20 cellular contexts compared by ENCODE assay signal in the genomic region with DNA sequence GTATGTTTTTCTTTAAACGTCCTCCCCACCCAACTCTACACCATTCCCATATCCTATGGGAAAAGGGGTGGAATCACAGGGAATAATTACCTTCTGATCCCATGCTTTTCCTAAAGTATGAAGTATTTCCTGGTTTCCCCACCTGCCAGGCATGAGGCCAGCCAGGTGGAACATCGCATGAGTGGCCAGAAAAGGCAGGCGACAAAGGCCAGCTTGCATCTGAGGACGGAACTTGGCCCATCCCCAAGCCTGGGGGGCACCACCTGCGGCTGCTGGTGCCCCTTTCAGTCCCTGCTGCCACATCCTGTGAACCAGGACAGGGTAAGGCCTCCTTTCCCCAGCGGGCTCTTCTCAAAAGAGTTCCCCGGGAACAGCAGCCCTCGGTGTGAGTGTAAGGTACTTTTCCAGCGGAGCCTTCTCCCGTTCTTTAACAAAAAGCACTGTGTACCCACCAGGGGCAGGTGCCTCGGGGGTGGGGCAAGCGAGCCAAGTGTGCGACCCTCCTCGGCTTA. TPM values are rescaled to one million over a fixed set of nuclear protein-coding genes. Genes with fewer than 3 reads are reported as not detected.
DNase-seq lines count a peak whose midpoint lies in the region; FAIRE-seq and TF ChIP-seq lines count a peak whose summit lies in the region.
"Had no signal": no experiment of that assay in that cellular context is flagged by ENCODE, and none has a peak within 500 bp of the region (broad histone marks: within the 10 kb centered on the region; RNA-seq: fewer than 3 reads in every experiment).

No MANE protein-coding gene starts in this region.

- H3K36me3 ChIP-seq in H1 (ENCODE audit: control insufficient read depth in 2 of 4, insufficient read depth in 4 of 4, low read length in 3 of 4) (no peaks in the 10 kb centered on the region), osteoblast (ENCODE audit: insufficient read depth, low read length) (no peaks in the 10 kb centered on the region)
- H3K36me3 ChIP-seq: transverse colon had no signal

- 0 out of 2 replicates have a peak overlapping the region, but pooled peaks have one; percentile 29 for H2BK15ac ChIP-seq in H1 (ENCODE audit: low read length)

- no peak overlapping the region for H3K9ac ChIP-seq in H1 (replicated peaks in 1 of 4; ENCODE audit: extremely low read depth in 1 of 4, low read depth in 3 of 4, low read length in 3 of 4)

- H3K79me2 ChIP-seq in H1 (ENCODE audit: control insufficient read depth in 1 of 2, insufficient read depth in 2 of 2, low read length in 2 of 2) = no peaks in the 10 kb centered on the region
- H3K79me2 ChIP-seq in osteoblast (ENCODE audit: insufficient read depth, low read length) = no peaks in the 10 kb centered on the region

- no peak overlapping the region for H3K14ac ChIP-seq in H1 (ENCODE audit: insufficient read length)

- H3K9me3 ChIP-seq in H1 (ENCODE audit: insufficient read depth in 2 of 2, low read depth in 1 of 2, low read length in 1 of 2) (no peaks in the 10 kb centered on the region), osteoblast (ENCODE audit: low read depth, low read length) (no peaks in the 10 kb centered on the region)
- H3K9me3 ChIP-seq: transverse colon had no signal

- TF ChIP-seq RAD21 in Ishikawa (IDR thresholded peaks at IDR 0.05; ENCODE audit: low read depth) = no peak
- TF ChIP-seq RAD21 in H1 (IDR thresholded peaks at IDR 0.05 in 1 of 2, conservative IDR thresholded peaks at IDR 0.05 in 1 of 2; ENCODE audit: low read depth in 2 of 2, low read length in 2 of 2) = no peak

- H2AK5ac ChIP-seq in H1 (ENCODE audit: low read depth, low read length) = no peak overlapping the region

- POLR2A ChIA-PET in H1 (lab: Charles Lee; ENCODE audit: partially characterized antibody) = interaction anchor here (0.7 kb wide), 1 partner anchor 19 kb away, joined by 3 read pairs; no protein-coding TSS in a partner anchor

- H3K27ac ChIP-seq in H1 (ENCODE audit: low read depth, low read length) (no peak overlapping the region), osteoblast (ENCODE audit: low read depth, low read length) (no peak overlapping the region)
- H3K27ac ChIP-seq: transverse colon, VCaP had no signal

- no peak overlapping the region for H2BK5ac ChIP-seq in H1 (ENCODE audit: low read depth, low read length)

- H3K79me1 ChIP-seq in H1 (ENCODE audit: low read depth, low read length) = no peaks in the 10 kb centered on the region

- H3K23ac ChIP-seq in H1 (ENCODE audit: insufficient read length) = no peak overlapping the region

- H4K91ac ChIP-seq in H1 (replicated peaks; ENCODE audit: insufficient read length, low read length) = no peak overlapping the region

- peak; percentile 81 for DNase-seq in DMS53 (lab: John Stamatoyannopoulos, UW)
- DNase-seq in H1 (ENCODE audit: low read depth in 1 of 2, low spot score in 2 of 2) = no peak
- DNase-seq in osteoblast (ENCODE audit: insufficient read length, low spot score, missing footprints) = peak; percentile 61
- DNase-seq in NCI-H446 (lab: John Stamatoyannopoulos, UW) = no peak
- DNase-seq in activated effector memory CD4-positive, alpha-beta T cell treated with Interleukin-2 at 50 U/mL for 16 hours = no peak
- DNase-seq in GM19240 (ENCODE audit: insufficient read length, low spot score) = no peak
- DNase-seq: activated CD4-positive, alpha-beta memory T cell treated with anti-CD3 and anti-CD28 coated beads for 36 hours; naive thymus-derived CD4-positive, alpha-beta T cell; NCI-H1930; NCI-H774; PC-3; transverse colon had no signal

- H2BK20ac ChIP-seq in H1 (ENCODE audit: low read length) = no peak overlapping the region

- no peak overlapping the region for H3K4ac ChIP-seq in H1 (replicated peaks; ENCODE audit: insufficient read length, low read depth, low read length)

- no peak overlapping the region for H3K56ac ChIP-seq in H1 (replicated peaks; ENCODE audit: insufficient read length, low read depth, low read length)

- no peak overlapping the region for H4K5ac ChIP-seq in H1 (ENCODE audit: insufficient read length, low read depth, low read length)

- H3K4me3 ChIP-seq in H1 (ENCODE audit: extremely low read depth in 1 of 4, insufficient read depth in 2 of 4, low read depth in 3 of 4, low read length in 4 of 4) = peak overlapping the region; percentile 52 to 83 (median 59); a peak in 5 of 8 replicates
- no peak overlapping the region for H3K4me3 ChIP-seq in osteoblast (ENCODE audit: insufficient read depth, low read length)

- TF ChIP-seq EP300 in Ishikawa (IDR thresholded peaks at IDR 0.05; ENCODE audit: borderline replicate concordance) (peak; percentile 71; the same call in 1 of the 2 replicates), H1 (IDR thresholded peaks at IDR 0.05; ENCODE audit: borderline replicate concordance in 1 of 2, low read depth in 2 of 2, low read length in 2 of 2) (no peak)

- H2BK12ac ChIP-seq in H1 (ENCODE audit: low read depth, low read length) = no peak overlapping the region

- H4K20me1 ChIP-seq in H1 (replicated peaks in 1 of 2; ENCODE audit: control insufficient read depth in 1 of 2, insufficient read depth in 2 of 2, low read length in 2 of 2) (peaks cover 0 to 3% of the 10 kb centered on the region in 2 experiments), osteoblast (ENCODE audit: insufficient read depth, low read length) (no peaks in the 10 kb centered on the region)

- peaks cover 9% of the 10 kb centered on the region; the same call in 1 of the 2 replicates for H3K23me2 ChIP-seq in H1 (ENCODE audit: low read depth, low read length)

- no peak for FAIRE-seq in H1 (lab: Jason Lieb, UNC)
- FAIRE-seq: colon, G401.6, GM19239 had no signal

- peak overlapping the region; percentile 73 to 81 for H3K4me2 ChIP-seq in H1 (ENCODE audit: insufficient read depth in 1 of 2, low read depth in 2 of 2, low read length in 2 of 2)
- H3K4me2 ChIP-seq in osteoblast (ENCODE audit: insufficient read depth, low read length) = no peak overlapping the region

- H3K4me1 ChIP-seq in H1 (replicated peaks in 1 of 4; ENCODE audit: control insufficient read depth in 3 of 4, insufficient read depth in 4 of 4, low read length in 3 of 4) (peaks cover 0 to 21% (median 5%) of the 10 kb centered on the region in 4 experiments; a peak in 5 of 7 replicates), osteoblast (ENCODE audit: insufficient read depth, low read length) (no peaks in the 10 kb centered on the region)

- TF ChIP-seq CTCF in H1 (IDR thresholded peaks at IDR 0.05; ENCODE audit: control extremely low read depth in 1 of 3, insufficient read depth in 1 of 3, low read depth in 1 of 3, low read length in 3 of 3) (no peak), osteoblast (IDR thresholded peaks at IDR 0.05; ENCODE audit: extremely low read depth, low read depth, low read length) (no peak)

- H3K27me3 ChIP-seq in H1 (replicated peaks in 1 of 4; ENCODE audit: control insufficient read depth in 3 of 4, extremely low read depth in 1 of 4, insufficient read depth in 3 of 4, low read length in 3 of 4) (peaks cover 8 to 45% (median 28%) of the 10 kb centered on the region in 4 experiments), osteoblast (ENCODE audit: insufficient read depth, low read length) (no peaks in the 10 kb centered on the region)

- no peak overlapping the region for H2BK120ac ChIP-seq in H1 (replicated peaks; ENCODE audit: low read depth, low read length)

- H3K18ac ChIP-seq in H1 (ENCODE audit: extremely low read depth, low read length) = no peak overlapping the region

- 61% methylated on average over 14 of the region's 14 CpGs; no CpG with 5 or more reads in 1 of the 2 experiments for WGBS in H1 (ENCODE audit: extremely low coverage in 1 of 2, insufficient coverage in 1 of 2, insufficient read length in 1 of 2, insufficient replicate concordance in 2 of 2, low coverage in 1 of 2, low lambda C conversion rate in 2 of 2, missing lambda C conversion rate in 1 of 2), 2 experiments

- H4K8ac ChIP-seq in H1 (ENCODE audit: extremely low read depth, insufficient read depth, low read length) = 0 out of 2 replicates have a peak overlapping the region, but pooled peaks have one; percentile 65

- H2AFZ ChIP-seq in H1 (ENCODE audit: low read length) (no peak overlapping the region), osteoblast (ENCODE audit: low read length) (no peak overlapping the region)

- TF ChIP-seq POLR2A in H1 (IDR thresholded peaks at IDR 0.05; ENCODE audit: control extremely low read depth in 1 of 2, low read depth in 2 of 2, low read length in 2 of 2) = no peak

- CTCF ChIA-PET in H1 (lab: Charles Lee; ENCODE audit: partially characterized antibody) = interaction anchor here (0.7 kb wide), 1 partner anchor 674 kb away, joined by 3 read pairs; no protein-coding TSS in a partner anchor

RNA-seq across cellular contexts. Expression of a gene that starts 1.2 kb away (rescaled TPM):
- total RNA-seq in H1 (2021; fragmentation: NEBNext Ultra II Directional; extraction: Animal tissue kit (Norgen Biotek cat#: 25700)) = 1.8 and 2.5 TPM in 2 replicates
- polyA plus RNA-seq in H1 (2011; rRNA removed) = 3.6 and 5.1 TPM in 2 replicates
- 4.8 TPM for polyA plus RNA-seq in H1 (2011; cell fraction: cytosol; rRNA removed)
- 10.3 TPM for polyA plus RNA-seq in H1 (2011; cell fraction: nucleus; rRNA removed)
- polyA plus RNA-seq in H1 (2012, experiment 1 of 2) = 2.8 to 3.5 TPM (median 2.8 TPM) in 4 replicates
- 3.2 TPM for polyA plus RNA-seq in H1 (2012, experiment 2 of 2)
- polyA plus RNA-seq in H1 (2013, experiment 1 of 2) = 3.1 TPM
- 2.8 TPM for polyA plus RNA-seq in H1 (2013, experiment 2 of 2)
- 1.1 and 1.3 TPM in 2 replicates for polyA minus RNA-seq in H1 (2011; rRNA and poly(A)+ RNA removed)
- polyA minus RNA-seq in H1 (2011; cell fraction: cytosol; rRNA and poly(A)+ RNA removed) = 2.8 TPM
- 1.4 TPM for polyA minus RNA-seq in H1 (2011; cell fraction: nucleus; rRNA and poly(A)+ RNA removed)
- total RNA-seq in osteoblast = 0.88 and 1.8 TPM in 2 replicates
- total RNA-seq: activated CD4-positive, alpha-beta memory T cell treated with anti-CD3 and anti-CD28 coated beads for 36 hours had no signal
- polyA plus RNA-seq: naive thymus-derived CD4-positive, alpha-beta T cell had no signal

RNA-seq across cellular contexts. Expression of a gene that starts 19.1 kb away (rescaled TPM):
- total RNA-seq in H1 (2021; fragmentation: NEBNext Ultra II Directional; extraction: Animal tissue kit (Norgen Biotek cat#: 25700)) = 0.08 TPM in 1 of 2 replicates, not detected in the other
- polyA plus RNA-seq in H1 (2011; rRNA removed) = 0.03 TPM in 1 of 2 replicates, not detected in the other
- 0.01 TPM for polyA plus RNA-seq in H1 (2011; cell fraction: cytosol; rRNA removed)
- polyA plus RNA-seq in H1 (2011; cell fraction: nucleus; rRNA removed) = 0.07 TPM
- polyA plus RNA-seq in H1 (2012, experiment 1 of 2) = not detected in 4 replicates
- polyA plus RNA-seq in H1 (2012, experiment 2 of 2) = not detected
- polyA plus RNA-seq in H1 (2013, experiment 1 of 2) = not detected
- not detected for polyA plus RNA-seq in H1 (2013, experiment 2 of 2)
- not detected in 2 replicates for polyA minus RNA-seq in H1 (2011; rRNA and poly(A)+ RNA removed)
- not detected for polyA minus RNA-seq in H1 (2011; cell fraction: cytosol; rRNA and poly(A)+ RNA removed)
- not detected for polyA minus RNA-seq in H1 (2011; cell fraction: nucleus; rRNA and poly(A)+ RNA removed)
- under 0.01 TPM in 2 replicates for total RNA-seq in osteoblast
- total RNA-seq: activated CD4-positive, alpha-beta memory T cell treated with anti-CD3 and anti-CD28 coated beads for 36 hours; activated naive CD4-positive, alpha-beta T cell treated with anti-CD3 and anti-CD28 coated beads, Interleukin-2, amount 50 U/mL, for 72 hours; H4; naive thymus-derived CD4-positive, alpha-beta T cell; PC-3; SK-MEL-5 had no signal
- polyA plus RNA-seq: naive thymus-derived CD4-positive, alpha-beta T cell had no signal

RNA-seq across cellular contexts. Expression of a gene that starts 45.9 kb away (rescaled TPM):
- total RNA-seq in H1 (2021; fragmentation: NEBNext Ultra II Directional; extraction: Animal tissue kit (Norgen Biotek cat#: 25700)) = 30.4 and 33.8 TPM in 2 replicates
- polyA plus RNA-seq in H1 (2011; rRNA removed) = 23.5 and 29.4 TPM in 2 replicates
- polyA plus RNA-seq in H1 (2011; cell fraction: cytosol; rRNA removed) = 35.7 TPM
- polyA plus RNA-seq in H1 (2011; cell fraction: nucleus; rRNA removed) = 41.3 TPM
- 23.2 to 32.3 TPM (median 29.4 TPM) in 4 replicates for polyA plus RNA-seq in H1 (2012, experiment 1 of 2)
- 29.2 TPM for polyA plus RNA-seq in H1 (2012, experiment 2 of 2)
- 23.9 TPM for polyA plus RNA-seq in H1 (2013, experiment 1 of 2)
- polyA plus RNA-seq in H1 (2013, experiment 2 of 2) = 24.4 TPM
- 23.3 and 23.4 TPM in 2 replicates for polyA minus RNA-seq in H1 (2011; rRNA and poly(A)+ RNA removed)
- polyA minus RNA-seq in H1 (2011; cell fraction: cytosol; rRNA and poly(A)+ RNA removed) = 7.9 TPM
- 37.9 TPM for polyA minus RNA-seq in H1 (2011; cell fraction: nucleus; rRNA and poly(A)+ RNA removed)
- 24.2 and 24.5 TPM in 2 replicates for total RNA-seq in osteoblast

RNA-seq across cellular contexts. Expression of a gene that starts 57.4 kb away (rescaled TPM):
- 1.3 and 1.8 TPM in 2 replicates for total RNA-seq in H1 (2021; fragmentation: NEBNext Ultra II Directional; extraction: Animal tissue kit (Norgen Biotek cat#: 25700))
- polyA plus RNA-seq in H1 (2011; rRNA removed) = 0.68 and 1.6 TPM in 2 replicates
- polyA plus RNA-seq in H1 (2011; cell fraction: cytosol; rRNA removed) = 1.3 TPM
- 2.8 TPM for polyA plus RNA-seq in H1 (2011; cell fraction: nucleus; rRNA removed)
- 0.54 to 1.2 TPM (median 0.82 TPM) in 4 replicates for polyA plus RNA-seq in H1 (2012, experiment 1 of 2)
- 0.66 TPM for polyA plus RNA-seq in H1 (2012, experiment 2 of 2)
- 0.75 TPM for polyA plus RNA-seq in H1 (2013, experiment 1 of 2)
- 0.64 TPM for polyA plus RNA-seq in H1 (2013, experiment 2 of 2)
- polyA minus RNA-seq in H1 (2011; rRNA and poly(A)+ RNA removed) = 0.15 and 0.60 TPM in 2 replicates
- polyA minus RNA-seq in H1 (2011; cell fraction: cytosol; rRNA and poly(A)+ RNA removed) = 0.73 TPM
- 1.2 TPM for polyA minus RNA-seq in H1 (2011; cell fraction: nucleus; rRNA and poly(A)+ RNA removed)
- 1.8 and 9.8 TPM in 2 replicates for total RNA-seq in osteoblast
- total RNA-seq: H4, PC-3 had no signal
- polyA plus RNA-seq: naive thymus-derived CD4-positive, alpha-beta T cell had no signal

Comparison
In these comparisons a context has a peak if more than half of its experiments do, and no peak if none do; other contexts are left out.
1. DNase-seq: peak in DMS53 (single experiment) and osteoblast (single experiment); none in H1 (0 of 2), NCI-H446 (0 of 2), activated effector memory CD4-positive, alpha-beta T cell treated with Interleukin-2 at 50 U/mL for 16 hours (single experiment) and GM19240 (single experiment).